Comparison of ENCODE assay signal across 2 cellular contexts in genomic region chr11:60936467-60937143, GRCh38.
A peak's percentile ranks its signal among the peaks of the same experiment; 100 is the strongest.
TF ChIP-seq lines count a peak whose summit lies in the region.

No MANE protein-coding gene starts in this region.

TF ChIP-seq in GM12891, 5 proteins besides CTCF, POLR2A, EP300 and RAD21:
- no peak for TF ChIP-seq TAF1 (IDR thresholded peaks at IDR 0.05; ENCODE audit: low read depth, low read length)
- TF ChIP-seq POLR2AphosphoS5 (IDR thresholded peaks at IDR 0.05; ENCODE audit: low read depth, low read length): 0 out of 2 replicates have a peak, but pooled peaks have one; percentile 4
TF ChIP-seq in GM12891: peak in this region for 1.

TF ChIP-seq in H1, 55 proteins besides CTCF, POLR2A, EP300 and RAD21:
- TF ChIP-seq POLR2AphosphoS5 (IDR thresholded peaks at IDR 0.05; ENCODE audit: low read depth, low read length) (peak; percentile 1; the same call in 1 of the 2 replicates), RBBP5 (IDR thresholded peaks at IDR 0.05; ENCODE audit: borderline replicate concordance, low read depth, low read length) (no peak)
